Comparison of ENCODE assay signal across 9 cellular contexts in the genomic region with DNA sequence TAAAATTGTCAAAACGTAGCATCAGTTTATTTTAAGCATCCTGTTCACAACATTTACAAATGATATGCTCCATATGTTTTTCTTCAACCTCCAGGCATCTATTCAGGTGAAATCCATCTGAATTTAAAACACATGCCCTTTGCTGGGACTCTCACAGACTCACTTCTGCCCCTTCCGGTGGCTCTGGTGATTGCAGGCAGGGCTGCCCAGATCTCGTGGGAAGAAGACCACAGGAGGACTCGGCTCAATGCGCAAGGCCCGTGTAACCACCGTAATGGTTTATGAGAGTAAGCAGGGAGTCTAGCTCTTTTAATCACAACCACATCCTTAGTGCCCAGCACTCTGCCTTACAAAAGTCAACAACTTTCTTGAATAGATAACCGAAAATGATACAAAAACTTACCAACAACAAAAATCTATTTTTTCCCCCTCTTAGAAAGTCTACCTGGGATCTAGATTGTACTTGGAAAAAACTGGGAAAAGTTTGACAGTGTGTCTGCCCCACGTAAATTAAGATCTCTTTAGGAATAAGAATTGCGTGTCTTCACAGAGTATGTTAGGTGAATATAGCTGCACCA.
DNase-seq lines count a peak whose midpoint lies in the region; ATAC-seq and TF ChIP-seq lines count a peak whose summit lies in the region.
"Had no signal": no experiment of that assay in that cellular context is flagged by ENCODE, and none has a peak within 500 bp of the region (broad histone marks: within the 10 kb centered on the region; RNA-seq: fewer than 3 reads in every experiment).

No MANE protein-coding gene starts in this region.

- H3K79me2 ChIP-seq in neural progenitor cell (ENCODE audit: low read depth) = no peaks in the 10 kb centered on the region

- no peak overlapping the region for H3K27ac Mint-ChIP-seq in activated CD4-positive, alpha-beta T cell treated with anti-CD3 and anti-CD28 coated beads, Interleukin-2, amount 10 ng/mL, durations not matched to agents 24 days and 14 days
- no peak overlapping the region for H3K27ac Mint-ChIP-seq in neural progenitor cell

- no peaks in the 10 kb centered on the region for H3K27me3 Mint-ChIP-seq in activated CD4-positive, alpha-beta T cell treated with anti-CD3 and anti-CD28 coated beads, Interleukin-2, amount 10 ng/mL, durations not matched to agents 24 days and 14 days
- no peaks in the 10 kb centered on the region for H3K27me3 Mint-ChIP-seq in neural progenitor cell (ENCODE audit: insufficient read depth, low read depth)

- no peaks in the 10 kb centered on the region for H3K36me3 Mint-ChIP-seq in activated CD4-positive, alpha-beta T cell treated with anti-CD3 and anti-CD28 coated beads, Interleukin-2, amount 10 ng/mL, durations not matched to agents 24 days and 14 days (ENCODE audit: low read depth)
- peaks cover 23% of the 10 kb centered on the region for H3K36me3 Mint-ChIP-seq in neural progenitor cell

- intact Hi-C loops in activated CD4-positive, alpha-beta T cell treated with anti-CD3 and anti-CD28 coated beads, Interleukin-2, amount 10 ng/mL, durations not matched to agents 24 days and 14 days (cut with micrococcal nuclease) = no loop called here
- intact Hi-C loops in vagina (cut with DNase I) = no loop called here

- H3K9me3 ChIP-seq in neural progenitor cell (ENCODE audit: low read depth) = no peaks in the 10 kb centered on the region
- no peaks in the 10 kb centered on the region for H3K9me3 ChIP-seq in vagina

- H3K36me3 ChIP-seq in neural progenitor cell (no peaks in the 10 kb centered on the region), vagina (no peaks in the 10 kb centered on the region)

- peaks cover 2% of the 10 kb centered on the region for H3K9me3 Mint-ChIP-seq in activated CD4-positive, alpha-beta T cell treated with anti-CD3 and anti-CD28 coated beads, Interleukin-2, amount 10 ng/mL, durations not matched to agents 24 days and 14 days
- H3K9me3 Mint-ChIP-seq in neural progenitor cell = peaks cover 11% of the 10 kb centered on the region

- TF ChIP-seq POLR2A in erythroblast (IDR thresholded peaks at IDR 0.05; ENCODE audit: low read length) (no peak), vagina (IDR thresholded peaks at IDR 0.05) (no peak)

- TF ChIP-seq CTCF in neural progenitor cell (IDR thresholded peaks at IDR 0.05) (peak; percentile 71), vagina (IDR thresholded peaks at IDR 0.05) (peak in 1 of 3 experiments; percentile 14)

- no peak overlapping the region for H3K4me3 ChIP-seq in neural progenitor cell
- H3K4me3 ChIP-seq in vagina = no peak overlapping the region
- H3K4me3 ChIP-seq: SK-N-MC had no signal

- no peaks in the 10 kb centered on the region for H4K20me1 ChIP-seq in neural progenitor cell (ENCODE audit: low read depth)

- no peak overlapping the region for H2AFZ ChIP-seq in neural progenitor cell (replicated peaks)

- H3K4me2 ChIP-seq in neural progenitor cell = no peak overlapping the region

- H3K27ac ChIP-seq in neural progenitor cell (no peak overlapping the region), vagina (no peak overlapping the region)
- H3K27ac ChIP-seq: SK-N-MC had no signal

- ATAC-seq in GM19438 (IDR thresholded peaks at IDR 0.05; ENCODE audit: low read depth, unreplicated experiment) = peak; percentile 92

- no peak overlapping the region for H3K4me3 Mint-ChIP-seq in activated CD4-positive, alpha-beta T cell treated with anti-CD3 and anti-CD28 coated beads, Interleukin-2, amount 10 ng/mL, durations not matched to agents 24 days and 14 days
- H3K4me3 Mint-ChIP-seq in neural progenitor cell = no peak overlapping the region

- no peaks in the 10 kb centered on the region for H3K4me1 Mint-ChIP-seq in activated CD4-positive, alpha-beta T cell treated with anti-CD3 and anti-CD28 coated beads, Interleukin-2, amount 10 ng/mL, durations not matched to agents 24 days and 14 days
- H3K4me1 Mint-ChIP-seq in neural progenitor cell = no peaks in the 10 kb centered on the region

- DNase-seq in COLO829 (ENCODE audit: low spot score) (peak; percentile 12), M059J (ENCODE audit: low read depth) (peak; percentile 34), erythroblast (lab: John Stamatoyannopoulos, UW) (peak; percentile 33 to 56), neural progenitor cell (ENCODE audit: low spot score) (peak; percentile 67), NCI-H2107 treated with DMSO at 0.1 percent for 48 hours (lab: John Stamatoyannopoulos, UW; ENCODE audit: unreplicated experiment) (no peak), vagina (ENCODE audit: extremely low spot score in 2 of 2) (no peak)
- DNase-seq in activated CD4-positive, alpha-beta T cell treated with anti-CD3 and anti-CD28 coated beads, Interleukin-2, amount 10 ng/mL, durations not matched to agents 24 days and 14 days = peak; percentile 80

- no peaks in the 10 kb centered on the region for H3F3A ChIP-seq in neural progenitor cell (ENCODE audit: low read depth)

- no peak overlapping the region for H3K9ac ChIP-seq in neural progenitor cell

- H3K4me1 ChIP-seq in neural progenitor cell = no peaks in the 10 kb centered on the region
- no peaks in the 10 kb centered on the region for H3K4me1 ChIP-seq in vagina

- H3K27me3 ChIP-seq in neural progenitor cell (no peaks in the 10 kb centered on the region), vagina (no peaks in the 10 kb centered on the region)

Comparison
In these comparisons a context has a peak if more than half of its experiments do, and no peak if none do; other contexts are left out.
1. DNase-seq: peak in COLO829 (single experiment), M059J (single experiment), activated CD4-positive, alpha-beta T cell treated with anti-CD3 and anti-CD28 coated beads, Interleukin-2, amount 10 ng/mL, durations not matched to agents 24 days and 14 days (single experiment), erythroblast (2 of 2) and neural progenitor cell (single experiment); none in NCI-H2107 treated with DMSO at 0.1 percent for 48 hours (single experiment) and vagina (0 of 2).